ENCODE assay signal across 20 cellular contexts in genomic region chr16:27906883-27907282, GRCh38.
"Had no signal": no experiment of that assay in that cellular context is flagged by ENCODE, and none has a peak within 500 bp of the region (broad histone marks: within the 10 kb centered on the region; RNA-seq: fewer than 3 reads in every experiment).

No MANE protein-coding gene starts in this region.

- H3K36me3 ChIP-seq: cardiac muscle cell, esophagus muscularis mucosa, gastroesophageal sphincter, heart left ventricle, neural progenitor cell, suprapubic skin had no signal

- H3K27ac ChIP-seq: cardiac muscle cell, esophagus muscularis mucosa, gastroesophageal sphincter, heart left ventricle, neural progenitor cell, psoas muscle, skin epidermis, suprapubic skin, VCaP had no signal

- H3K27me3 ChIP-seq: cardiac muscle cell, neural progenitor cell had no signal

- H3K4me3 ChIP-seq: cardiac muscle cell, esophagus muscularis mucosa, gastroesophageal sphincter, heart left ventricle, neural progenitor cell, psoas muscle, skin epidermis, suprapubic skin had no signal

- ATAC-seq: gastroesophageal sphincter; heart left ventricle; left ventricle myocardium superior; naive thymus-derived CD4-positive, alpha-beta T cell; psoas muscle; right cardiac atrium; stimulated activated naive CD8-positive, alpha-beta T cell treated with anti-CD3 and anti-CD28 coated beads, Interleukin-15, amount 100 ng/mL, for 72 hours had no signal

- H3K9me3 ChIP-seq: esophagus muscularis mucosa, heart left ventricle, psoas muscle, suprapubic skin had no signal

- FAIRE-seq: endothelial cell of umbilical vein had no signal

- H3K4me1 ChIP-seq: esophagus muscularis mucosa, gastroesophageal sphincter, heart left ventricle, neural progenitor cell, psoas muscle, suprapubic skin had no signal

- H3K4me2 ChIP-seq: neural progenitor cell had no signal

- DNase-seq: activated CD4-positive, alpha-beta T cell treated with anti-CD3 and anti-CD28 coated beads for 1 hour; activated naive CD8-positive, alpha-beta T cell treated with anti-CD3 and anti-CD28 coated beads for 36 hours; amniotic stem cell; effector CD8-positive, alpha-beta T cell; heart left ventricle; left ventricle myocardium superior; naive thymus-derived CD4-positive, alpha-beta T cell; psoas muscle; right cardiac atrium; stimulated activated CD4-positive, alpha-beta T cell treated with anti-CD3 and anti-CD28 coated beads, Interleukin-15, amount 100 ng/mL, for 24 hours; stimulated activated CD4-positive, alpha-beta T cell treated with anti-CD3 and anti-CD28 coated beads, Interleukin-2, amount 100 ng/mL, for 48 hours; stimulated activated naive CD8-positive, alpha-beta T cell treated with anti-CD3 and anti-CD28 coated beads, Interleukin-15, amount 100 ng/mL, for 72 hours had no signal
